In genomic region chr19:10517760-10518443, GRCh38 we compare ENCODE assay signal across 8 cellular contexts. TPM values are rescaled to one million over a fixed set of nuclear protein-coding genes. Genes with fewer than 3 reads are reported as not detected.
DNase-seq lines count a peak whose midpoint lies in the region; TF ChIP-seq lines count a peak whose summit lies in the region.

No MANE protein-coding gene starts in this region.

- H3K4me3 ChIP-seq in brain microvascular endothelial cell (ENCODE audit: low read depth, low read length), result peak overlapping the region; percentile 49

- no peaks in the 10 kb centered on the region for H3K36me3 ChIP-seq in brain microvascular endothelial cell (replicated peaks)

- peaks cover 4% of the 10 kb centered on the region for H3K27me3 ChIP-seq in brain microvascular endothelial cell (replicated peaks)

- in situ Hi-C loops in brain microvascular endothelial cell (cut with HindIII; ENCODE audit: low pct_ligation_motif_present, low sequenced_read_pairs), result no loop called here

- no peak for TF ChIP-seq CTCF in brain microvascular endothelial cell (IDR thresholded peaks at IDR 0.05; ENCODE audit: low read depth, low read length, missing control alignments)

- no peak overlapping the region for H3K27ac ChIP-seq in brain microvascular endothelial cell
- peak overlapping the region; percentile 99 for H3K27ac ChIP-seq in temporal lobe (ENCODE audit: low read depth, low read length)

- DNase-seq in NOMO-1 treated with DMSO at 0.1 percent for 48 hours (lab: John Stamatoyannopoulos, UW; ENCODE audit: unreplicated experiment) (peak; percentile 32), NOMO-1 treated with dmso at 0.1 percent for 144 hours (lab: John Stamatoyannopoulos, UW; ENCODE audit: unreplicated experiment) (no peak), NCI-H2227 treated with DMSO at 0.1 percent for 48 hours (lab: John Stamatoyannopoulos, UW) (peak; percentile 75), brain microvascular endothelial cell (peak; percentile 16), kidney tubule cell (ENCODE audit: low spot score) (peak; percentile 13), occipital lobe (lab: John Stamatoyannopoulos, UW) (no peak), GOT3 (lab: John Stamatoyannopoulos, UW) (no peak)

RNA-seq across cellular contexts. Expression of gene S1PR5, which starts 0.7 kb away (rescaled TPM):
- total RNA-seq in temporal lobe (under 0.01 TPM), occipital lobe (0.31 TPM)

RNA-seq across cellular contexts. Expression of gene KEAP1, which starts 14.7 kb away (rescaled TPM):
- total RNA-seq in temporal lobe (40.6 TPM), occipital lobe (32.9 TPM)

RNA-seq across cellular contexts. Expression of gene ATG4D, which starts 25.8 kb away (rescaled TPM):
- total RNA-seq in temporal lobe, result 8.6 TPM
- total RNA-seq in occipital lobe, result 11.7 TPM

RNA-seq across cellular contexts. Expression of gene KRI1, which starts 47.9 kb away (rescaled TPM):
- total RNA-seq in temporal lobe (3.2 TPM), occipital lobe (4.1 TPM)

RNA-seq across cellular contexts. Expression of gene CDKN2D, which starts 50.9 kb away (rescaled TPM):
- 46.7 TPM for total RNA-seq in temporal lobe
- total RNA-seq in occipital lobe, result 83.6 TPM

Comparison
In these comparisons a context has a peak if more than half of its experiments do, and no peak if none do; other contexts are left out.
1. DNase-seq: peak in NOMO-1 treated with DMSO at 0.1 percent for 48 hours (single experiment), NCI-H2227 treated with DMSO at 0.1 percent for 48 hours (single experiment), brain microvascular endothelial cell (single experiment) and kidney tubule cell (single experiment); none in NOMO-1 treated with dmso at 0.1 percent for 144 hours (single experiment), occipital lobe (single experiment) and GOT3 (single experiment).